7 cellular contexts compared by ENCODE assay signal in the genomic region with DNA sequence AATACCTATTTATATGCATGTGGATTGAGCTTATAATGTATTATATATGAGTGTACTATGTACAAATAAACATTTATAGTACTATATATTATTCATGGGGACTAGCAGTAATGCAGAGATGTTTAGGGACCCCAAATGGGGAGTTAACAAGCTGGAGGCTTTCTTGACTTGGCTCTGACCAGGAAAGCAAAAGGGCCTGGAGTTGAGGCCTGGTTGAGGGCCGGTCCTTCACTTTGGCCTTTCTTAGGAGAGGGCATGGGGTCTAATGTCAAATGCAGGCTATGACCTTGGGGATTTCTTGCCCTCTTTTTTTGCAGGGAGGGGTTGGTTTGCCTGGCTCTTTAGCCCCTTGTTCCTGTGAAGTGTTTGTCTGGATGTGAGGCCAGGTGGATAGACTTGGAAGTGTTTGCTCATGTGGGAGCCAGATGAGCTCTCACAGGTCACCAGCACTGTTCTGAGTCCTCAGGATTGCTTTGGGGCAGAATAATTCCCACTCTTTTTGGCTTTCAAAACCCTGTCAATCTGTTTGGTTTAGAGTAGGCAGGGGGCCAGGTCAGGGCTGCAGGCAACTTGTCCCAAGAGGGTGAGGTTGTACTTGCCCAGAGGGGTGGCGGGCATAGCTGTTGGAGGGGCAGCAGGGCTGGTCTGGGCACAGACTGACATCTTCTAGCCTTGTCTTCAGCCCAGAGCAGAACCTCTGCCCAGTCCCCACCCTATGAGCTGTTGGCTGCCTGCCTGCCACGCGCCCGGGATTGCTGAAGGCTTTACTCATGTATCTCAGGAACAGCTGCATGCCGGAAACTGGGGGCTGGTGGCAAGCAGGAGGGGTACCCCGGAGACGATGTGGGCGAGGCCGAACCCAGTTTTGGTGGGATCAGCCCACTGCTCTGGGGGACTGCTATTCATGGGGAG. TPM values are rescaled to one million over a fixed set of nuclear protein-coding genes. Genes with fewer than 3 reads are reported as not detected.
DNase-seq lines count a peak whose midpoint lies in the region; ATAC-seq and TF ChIP-seq lines count a peak whose summit lies in the region.

No MANE protein-coding gene starts in this region.

- H3K27ac ChIP-seq in breast epithelium (peak overlapping the region; percentile 45 to 64), layer of hippocampus (ENCODE audit: low read depth, low read length) (peak overlapping the region; percentile 84), tibial nerve (peak overlapping the region in 3 of 4 donors; percentile 13 to 84 (median 63))

- peaks cover 16% of the 10 kb centered on the region for H3K4me1 Mint-ChIP-seq in activated CD4-positive, alpha-beta T cell treated with anti-CD3 and anti-CD28 coated beads, Interleukin-2, amount 10 ng/mL, durations not matched to agents 24 days and 14 days

- DNase-seq in breast epithelium (ENCODE audit: low spot score in 2 of 2) (peak; percentile 74 to 76), tibial nerve (ENCODE audit: low spot score in 2 of 2) (peak; percentile 80 to 82), COR-L47 (lab: John Stamatoyannopoulos, UW) (no peak)
- no peak for DNase-seq in activated CD4-positive, alpha-beta T cell treated with anti-CD3 and anti-CD28 coated beads, Interleukin-2, amount 10 ng/mL, durations not matched to agents 24 days and 14 days

- H3K9me3 Mint-ChIP-seq in activated CD4-positive, alpha-beta T cell treated with anti-CD3 and anti-CD28 coated beads, Interleukin-2, amount 10 ng/mL, durations not matched to agents 24 days and 14 days = no peaks in the 10 kb centered on the region

- H3K36me3 ChIP-seq in breast epithelium (no peaks in the 10 kb centered on the region), tibial nerve (no peaks in the 10 kb centered on the region)

- intact Hi-C loops in breast epithelium (cut with DNase I; ENCODE audit: low total_unique reads) = no loop called here
- intact Hi-C loops in activated CD4-positive, alpha-beta T cell treated with anti-CD3 and anti-CD28 coated beads, Interleukin-2, amount 10 ng/mL, durations not matched to agents 24 days and 14 days (cut with micrococcal nuclease) = no loop called here

- H3K27me3 Mint-ChIP-seq in activated CD4-positive, alpha-beta T cell treated with anti-CD3 and anti-CD28 coated beads, Interleukin-2, amount 10 ng/mL, durations not matched to agents 24 days and 14 days = no peaks in the 10 kb centered on the region

- H3K27me3 ChIP-seq in breast epithelium (no peaks in the 10 kb centered on the region), layer of hippocampus (ENCODE audit: control insufficient read depth, insufficient read depth, low read length) (no peaks in the 10 kb centered on the region), tibial nerve (no peaks in the 10 kb centered on the region)

- TF ChIP-seq RAD21 in Ishikawa (IDR thresholded peaks at IDR 0.05; ENCODE audit: low read depth) = no peak

- peak overlapping the region in 1 of 3 donors; percentile 0 for H3K4me3 ChIP-seq in breast epithelium
- H3K4me3 ChIP-seq in tibial nerve = no peak overlapping the region

- TF ChIP-seq CTCF in breast epithelium (IDR thresholded peaks at IDR 0.05) (no peak), tibial nerve (IDR thresholded peaks at IDR 0.05) (no peak)

- TF ChIP-seq POLR2A in breast epithelium (IDR thresholded peaks at IDR 0.05) (no peak), tibial nerve (IDR thresholded peaks at IDR 0.05) (no peak)

- 11 to 22% methylated on average over 3 to 10 of the region's 10 CpGs for WGBS in tibial nerve, 2 donors

- TF ChIP-seq EP300 in Ishikawa (IDR thresholded peaks at IDR 0.05; ENCODE audit: borderline replicate concordance) (no peak), tibial nerve (IDR thresholded peaks at IDR 0.05) (peak in 1 of 2 donors; percentile 53)

- peaks cover 3% of the 10 kb centered on the region for H3K36me3 Mint-ChIP-seq in activated CD4-positive, alpha-beta T cell treated with anti-CD3 and anti-CD28 coated beads, Interleukin-2, amount 10 ng/mL, durations not matched to agents 24 days and 14 days (ENCODE audit: low read depth)

- no peak for ATAC-seq in GM19023 (IDR thresholded peaks at IDR 0.05; ENCODE audit: unreplicated experiment)

- H3K9me3 ChIP-seq in breast epithelium (no peaks in the 10 kb centered on the region), tibial nerve (no peaks in the 10 kb centered on the region)

- peaks cover 12 to 15% of the 10 kb centered on the region in 2 donors for H3K4me1 ChIP-seq in breast epithelium
- H3K4me1 ChIP-seq in tibial nerve = peaks cover 0 to 44% (median 21%) of the 10 kb centered on the region in 4 donors

- H3K4me3 Mint-ChIP-seq in activated CD4-positive, alpha-beta T cell treated with anti-CD3 and anti-CD28 coated beads, Interleukin-2, amount 10 ng/mL, durations not matched to agents 24 days and 14 days = no peak overlapping the region

- no peak overlapping the region for H3K27ac Mint-ChIP-seq in activated CD4-positive, alpha-beta T cell treated with anti-CD3 and anti-CD28 coated beads, Interleukin-2, amount 10 ng/mL, durations not matched to agents 24 days and 14 days

TF ChIP-seq in Ishikawa, 13 proteins besides CTCF, POLR2A, EP300 and RAD21:
- TF ChIP-seq ZBTB7A (IDR thresholded peaks at IDR 0.05; ENCODE audit: low read depth) (no peak), TEAD4 (IDR thresholded peaks at IDR 0.05) (0 out of 2 replicates have a peak, but pooled peaks have one; percentile 30), NFIC (IDR thresholded peaks at IDR 0.05) (peak; percentile 18; the same call in 1 of the 2 replicates)
- TF ChIP-seq, protein P1, sequence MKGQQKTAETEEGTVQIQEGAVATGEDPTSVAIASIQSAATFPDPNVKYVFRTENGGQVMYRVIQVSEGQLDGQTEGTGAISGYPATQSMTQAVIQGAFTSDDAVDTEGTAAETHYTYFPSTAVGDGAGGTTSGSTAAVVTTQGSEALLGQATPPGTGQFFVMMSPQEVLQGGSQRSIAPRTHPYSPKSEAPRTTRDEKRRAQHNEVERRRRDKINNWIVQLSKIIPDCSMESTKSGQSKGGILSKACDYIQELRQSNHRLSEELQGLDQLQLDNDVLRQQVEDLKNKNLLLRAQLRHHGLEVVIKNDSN (IDR thresholded peaks at IDR 0.05) = no peak
- TF ChIP-seq, protein P2, sequence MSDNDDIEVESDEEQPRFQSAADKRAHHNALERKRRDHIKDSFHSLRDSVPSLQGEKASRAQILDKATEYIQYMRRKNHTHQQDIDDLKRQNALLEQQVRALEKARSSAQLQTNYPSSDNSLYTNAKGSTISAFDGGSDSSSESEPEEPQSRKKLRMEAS (IDR thresholded peaks at IDR 0.05) = no peak
TF ChIP-seq in Ishikawa: peak in this region for 2.

RNA-seq across cellular contexts. Expression of a gene that starts 14.6 kb away (rescaled TPM):
- total RNA-seq in breast epithelium (10 to 100 TPM; 18.6 to 21.8 (median 21.3) TPM), tibial nerve (10 to 100 TPM; 30.2 to 43.8 (median 32.3) TPM)
- total RNA-seq in activated CD4-positive, alpha-beta T cell treated with anti-CD3 and anti-CD28 coated beads, Interleukin-2, amount 10 ng/mL, durations not matched to agents 24 days and 14 days = 40.7 and 41.1 TPM in 2 replicates

RNA-seq across cellular contexts. Expression of a gene that starts 18.1 kb away (rescaled TPM):
- total RNA-seq in breast epithelium (under 1 TPM in 2 of 3 donors, not detected in 1; 0.29 to 0.33 TPM), tibial nerve (1 to 10 TPM in 3 of 4 donors, under 1 TPM in 1; 0.59 to 2.4 (median 1.3) TPM)
- total RNA-seq in activated CD4-positive, alpha-beta T cell treated with anti-CD3 and anti-CD28 coated beads, Interleukin-2, amount 10 ng/mL, durations not matched to agents 24 days and 14 days = 0.14 and 0.51 TPM in 2 replicates

RNA-seq across cellular contexts. Expression of a gene that starts 24.7 kb away (rescaled TPM):
- total RNA-seq in breast epithelium (100 to 1,000 TPM in 1 of 3 donors, 10 to 100 TPM in 2; 89.5 to 100 (median 96.2) TPM), tibial nerve (100 to 1,000 TPM in 1 of 4 donors, 10 to 100 TPM in 3; 61.7 to 105 (median 77.9) TPM)
- 47.7 and 52.1 TPM in 2 replicates for total RNA-seq in activated CD4-positive, alpha-beta T cell treated with anti-CD3 and anti-CD28 coated beads, Interleukin-2, amount 10 ng/mL, durations not matched to agents 24 days and 14 days

RNA-seq across cellular contexts. Expression of a gene that starts 24.9 kb away (rescaled TPM):
- total RNA-seq in breast epithelium (10 to 100 TPM; 18.9 to 38.8 (median 38.7) TPM), tibial nerve (10 to 100 TPM; 24.5 to 45.5 (median 29.7) TPM)
- total RNA-seq in activated CD4-positive, alpha-beta T cell treated with anti-CD3 and anti-CD28 coated beads, Interleukin-2, amount 10 ng/mL, durations not matched to agents 24 days and 14 days = 91.7 TPM in 2 replicates

RNA-seq across cellular contexts. Expression of a gene that starts 36.7 kb away (rescaled TPM):
- total RNA-seq in breast epithelium (1 to 10 TPM in 2 of 3 donors, not detected in 1; 3.6 to 8.9 TPM), tibial nerve (1 to 10 TPM in 2 of 4 donors, not detected in 2; 1.0 to 3.5 TPM)
- 1.6 and 2.0 TPM in 2 replicates for total RNA-seq in activated CD4-positive, alpha-beta T cell treated with anti-CD3 and anti-CD28 coated beads, Interleukin-2, amount 10 ng/mL, durations not matched to agents 24 days and 14 days

Comparison
In these comparisons a context has a peak if more than half of its experiments do, and no peak if none do; other contexts are left out.
1. DNase-seq: peak in breast epithelium (2 of 2) and tibial nerve (2 of 2); none in activated CD4-positive, alpha-beta T cell treated with anti-CD3 and anti-CD28 coated beads, Interleukin-2, amount 10 ng/mL, durations not matched to agents 24 days and 14 days (single experiment) and COR-L47 (single experiment).
2. Peak in every context shown above with its lines, with median percentiles within 50 percentile points of each other: H3K27ac ChIP-seq.